ENCODE assay signal across 1 cellular context in the genomic region with DNA sequence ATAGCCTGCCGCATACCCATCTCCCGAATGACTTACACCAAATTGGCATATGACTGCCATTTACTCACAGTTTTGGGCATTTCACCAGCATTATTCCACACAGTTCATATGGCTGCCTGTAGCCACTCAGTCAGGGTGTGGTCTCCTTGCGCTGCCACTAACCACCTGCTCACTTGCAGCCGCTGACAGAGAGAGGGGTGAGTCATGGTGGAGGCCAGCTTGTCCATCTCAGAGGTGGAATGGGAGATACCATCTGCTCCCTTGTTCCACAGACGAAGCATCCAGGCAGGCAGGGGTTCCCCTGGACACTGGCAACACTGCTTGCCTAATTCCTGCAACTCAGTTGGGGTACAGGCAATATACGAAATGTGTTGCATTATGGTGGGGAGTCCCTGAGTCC.
TF ChIP-seq lines count a peak whose summit lies in the region.

No MANE protein-coding gene starts in this region.

TF ChIP-seq in K562, 482 proteins besides CTCF, POLR2A, EP300 and RAD21 (continued from another document and continues in another):
- TF ChIP-seq, protein P1, sequence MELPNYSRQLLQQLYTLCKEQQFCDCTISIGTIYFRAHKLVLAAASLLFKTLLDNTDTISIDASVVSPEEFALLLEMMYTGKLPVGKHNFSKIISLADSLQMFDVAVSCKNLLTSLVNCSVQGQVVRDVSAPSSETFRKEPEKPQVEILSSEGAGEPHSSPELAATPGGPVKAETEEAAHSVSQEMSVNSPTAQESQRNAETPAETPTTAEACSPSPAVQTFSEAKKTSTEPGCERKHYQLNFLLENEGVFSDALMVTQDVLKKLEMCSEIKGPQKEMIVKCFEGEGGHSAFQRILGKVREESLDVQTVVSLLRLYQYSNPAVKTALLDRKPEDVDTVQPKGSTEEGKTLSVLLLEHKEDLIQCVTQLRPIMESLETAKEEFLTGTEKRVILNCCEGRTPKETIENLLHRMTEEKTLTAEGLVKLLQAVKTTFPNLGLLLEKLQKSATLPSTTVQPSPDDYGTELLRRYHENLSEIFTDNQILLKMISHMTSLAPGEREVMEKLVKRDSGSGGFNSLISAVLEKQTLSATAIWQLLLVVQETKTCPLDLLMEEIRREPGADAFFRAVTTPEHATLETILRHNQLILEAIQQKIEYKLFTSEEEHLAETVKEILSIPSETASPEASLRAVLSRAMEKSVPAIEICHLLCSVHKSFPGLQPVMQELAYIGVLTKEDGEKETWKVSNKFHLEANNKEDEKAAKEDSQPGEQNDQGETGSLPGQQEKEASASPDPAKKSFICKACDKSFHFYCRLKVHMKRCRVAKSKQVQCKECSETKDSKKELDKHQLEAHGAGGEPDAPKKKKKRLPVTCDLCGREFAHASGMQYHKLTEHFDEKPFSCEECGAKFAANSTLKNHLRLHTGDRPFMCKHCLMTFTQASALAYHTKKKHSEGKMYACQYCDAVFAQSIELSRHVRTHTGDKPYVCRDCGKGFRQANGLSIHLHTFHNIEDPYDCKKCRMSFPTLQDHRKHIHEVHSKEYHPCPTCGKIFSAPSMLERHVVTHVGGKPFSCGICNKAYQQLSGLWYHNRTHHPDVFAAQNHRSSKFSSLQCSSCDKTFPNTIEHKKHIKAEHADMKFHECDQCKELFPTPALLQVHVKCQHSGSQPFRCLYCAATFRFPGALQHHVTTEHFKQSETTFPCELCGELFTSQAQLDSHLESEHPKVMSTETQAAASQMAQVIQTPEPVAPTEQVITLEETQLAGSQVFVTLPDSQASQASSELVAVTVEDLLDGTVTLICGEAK (IDR thresholded peaks at IDR 0.05): no peak
- TF ChIP-seq, protein P1 (CRISPR knock-in tag; IDR thresholded peaks at IDR 0.05): no peak
- TF ChIP-seq ZNF75A (CRISPR knock-in tag; IDR thresholded peaks at IDR 0.05) (no peak), HINFP (tag; conservative IDR thresholded peaks at IDR 0.05; ENCODE audit: low read depth) (no peak), VEZF1 (CRISPR knock-in tag; IDR thresholded peaks at IDR 0.05) (peak; percentile 24; the same call in 1 of the 2 replicates), NCOA4 (IDR thresholded peaks at IDR 0.05; ENCODE audit: partially characterized antibody) (no peak), BHLHE40 (IDR thresholded peaks at IDR 0.05; ENCODE audit: low read length) (peak; percentile 64; the same call in 1 of the 2 replicates), STAT5A (IDR thresholded peaks at IDR 0.05; ENCODE audit: borderline replicate concordance, low read length) (no peak), BRD4 (IDR thresholded peaks at IDR 0.05) (no peak), SNRNP70 (optimal IDR thresholded peaks at IDR 0.05; ENCODE audit: low read depth, low read length) (no peak), RFX7 (CRISPR knock-in tag; IDR thresholded peaks at IDR 0.05) (no peak), BCOR (IDR thresholded peaks at IDR 0.05) (no peak), ZBTB9 (CRISPR knock-in tag; IDR thresholded peaks at IDR 0.05) (no peak; the same call in 1 of the 2 replicates), NEUROD1 (IDR thresholded peaks at IDR 0.05; ENCODE audit: borderline replicate concordance, low read depth, low read length, partially characterized antibody) (no peak), HNRNPLL (IDR thresholded peaks at IDR 0.05; ENCODE audit: low read depth, low read length, poor library complexity, severe bottlenecking) (no peak), FOXA3 (CRISPR knock-in tag; conservative IDR thresholded peaks at IDR 0.05 in 1 of 2, IDR thresholded peaks at IDR 0.05 in 1 of 2) (no peak), ZNF436 (CRISPR knock-in tag; IDR thresholded peaks at IDR 0.05) (no peak), NFRKB (IDR thresholded peaks at IDR 0.05; ENCODE audit: low read depth) (no peak), EHMT2 (IDR thresholded peaks at IDR 0.05) (no peak), SRSF3 (IDR thresholded peaks at IDR 0.05; ENCODE audit: insufficient read depth, low read length) (no peak), MYC (IDR thresholded peaks at IDR 0.05; ENCODE audit: low read depth, low read length) (0 out of 2 replicates have a peak, but pooled peaks have one; percentile 29), MYC (CRISPR knock-in tag; IDR thresholded peaks at IDR 0.05; ENCODE audit: borderline replicate concordance, low read depth) (no peak), DACH1 (IDR thresholded peaks at IDR 0.05; ENCODE audit: partially characterized antibody) (no peak), AFF1 (IDR thresholded peaks at IDR 0.05; ENCODE audit: low read depth in 1 of 2, partially characterized antibody in 2 of 2) (no peak), SAFB2 (IDR thresholded peaks at IDR 0.05; ENCODE audit: borderline replicate concordance, low read depth, low read length, severe bottlenecking) (no peak), ZNF444 (CRISPR knock-in tag; IDR thresholded peaks at IDR 0.05) (no peak), TAF1 (IDR thresholded peaks at IDR 0.05; ENCODE audit: control insufficient read depth, extremely low read depth, insufficient read depth, low read length, severe bottlenecking) (no peak), RFX5 (IDR thresholded peaks at IDR 0.05; ENCODE audit: low read depth, low read length) (no peak), FOXJ3 (CRISPR knock-in tag; IDR thresholded peaks at IDR 0.05) (no peak)
- TF ChIP-seq, protein P2, sequence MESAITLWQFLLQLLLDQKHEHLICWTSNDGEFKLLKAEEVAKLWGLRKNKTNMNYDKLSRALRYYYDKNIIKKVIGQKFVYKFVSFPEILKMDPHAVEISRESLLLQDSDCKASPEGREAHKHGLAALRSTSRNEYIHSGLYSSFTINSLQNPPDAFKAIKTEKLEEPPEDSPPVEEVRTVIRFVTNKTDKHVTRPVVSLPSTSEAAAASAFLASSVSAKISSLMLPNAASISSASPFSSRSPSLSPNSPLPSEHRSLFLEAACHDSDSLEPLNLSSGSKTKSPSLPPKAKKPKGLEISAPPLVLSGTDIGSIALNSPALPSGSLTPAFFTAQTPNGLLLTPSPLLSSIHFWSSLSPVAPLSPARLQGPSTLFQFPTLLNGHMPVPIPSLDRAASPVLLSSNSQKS (CRISPR knock-in tag; IDR thresholded peaks at IDR 0.05): no peak
- TF ChIP-seq, protein P3, sequence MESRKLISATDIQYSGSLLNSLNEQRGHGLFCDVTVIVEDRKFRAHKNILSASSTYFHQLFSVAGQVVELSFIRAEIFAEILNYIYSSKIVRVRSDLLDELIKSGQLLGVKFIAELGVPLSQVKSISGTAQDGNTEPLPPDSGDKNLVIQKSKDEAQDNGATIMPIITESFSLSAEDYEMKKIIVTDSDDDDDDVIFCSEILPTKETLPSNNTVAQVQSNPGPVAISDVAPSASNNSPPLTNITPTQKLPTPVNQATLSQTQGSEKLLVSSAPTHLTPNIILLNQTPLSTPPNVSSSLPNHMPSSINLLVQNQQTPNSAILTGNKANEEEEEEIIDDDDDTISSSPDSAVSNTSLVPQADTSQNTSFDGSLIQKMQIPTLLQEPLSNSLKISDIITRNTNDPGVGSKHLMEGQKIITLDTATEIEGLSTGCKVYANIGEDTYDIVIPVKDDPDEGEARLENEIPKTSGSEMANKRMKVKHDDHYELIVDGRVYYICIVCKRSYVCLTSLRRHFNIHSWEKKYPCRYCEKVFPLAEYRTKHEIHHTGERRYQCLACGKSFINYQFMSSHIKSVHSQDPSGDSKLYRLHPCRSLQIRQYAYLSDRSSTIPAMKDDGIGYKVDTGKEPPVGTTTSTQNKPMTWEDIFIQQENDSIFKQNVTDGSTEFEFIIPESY (CRISPR knock-in tag; IDR thresholded peaks at IDR 0.05): no peak
- TF ChIP-seq, protein P4, sequence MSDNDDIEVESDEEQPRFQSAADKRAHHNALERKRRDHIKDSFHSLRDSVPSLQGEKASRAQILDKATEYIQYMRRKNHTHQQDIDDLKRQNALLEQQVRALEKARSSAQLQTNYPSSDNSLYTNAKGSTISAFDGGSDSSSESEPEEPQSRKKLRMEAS (CRISPR knock-in tag; IDR thresholded peaks at IDR 0.05): peak; percentile 40; the same call in 1 of the 2 replicates
- TF ChIP-seq, protein P5, sequence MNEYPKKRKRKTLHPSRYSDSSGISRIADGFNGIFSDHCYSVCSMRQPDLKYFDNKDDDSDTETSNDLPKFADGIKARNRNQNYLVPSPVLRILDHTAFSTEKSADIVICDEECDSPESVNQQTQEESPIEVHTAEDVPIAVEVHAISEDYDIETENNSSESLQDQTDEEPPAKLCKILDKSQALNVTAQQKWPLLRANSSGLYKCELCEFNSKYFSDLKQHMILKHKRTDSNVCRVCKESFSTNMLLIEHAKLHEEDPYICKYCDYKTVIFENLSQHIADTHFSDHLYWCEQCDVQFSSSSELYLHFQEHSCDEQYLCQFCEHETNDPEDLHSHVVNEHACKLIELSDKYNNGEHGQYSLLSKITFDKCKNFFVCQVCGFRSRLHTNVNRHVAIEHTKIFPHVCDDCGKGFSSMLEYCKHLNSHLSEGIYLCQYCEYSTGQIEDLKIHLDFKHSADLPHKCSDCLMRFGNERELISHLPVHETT (CRISPR knock-in tag; conservative IDR thresholded peaks at IDR 0.05 in 1 of 2, IDR thresholded peaks at IDR 0.05 in 1 of 2): 0 out of 4 replicates have a peak, but pooled peaks of 1 of the 2 experiments have one; percentile 20
